In the genomic region with DNA sequence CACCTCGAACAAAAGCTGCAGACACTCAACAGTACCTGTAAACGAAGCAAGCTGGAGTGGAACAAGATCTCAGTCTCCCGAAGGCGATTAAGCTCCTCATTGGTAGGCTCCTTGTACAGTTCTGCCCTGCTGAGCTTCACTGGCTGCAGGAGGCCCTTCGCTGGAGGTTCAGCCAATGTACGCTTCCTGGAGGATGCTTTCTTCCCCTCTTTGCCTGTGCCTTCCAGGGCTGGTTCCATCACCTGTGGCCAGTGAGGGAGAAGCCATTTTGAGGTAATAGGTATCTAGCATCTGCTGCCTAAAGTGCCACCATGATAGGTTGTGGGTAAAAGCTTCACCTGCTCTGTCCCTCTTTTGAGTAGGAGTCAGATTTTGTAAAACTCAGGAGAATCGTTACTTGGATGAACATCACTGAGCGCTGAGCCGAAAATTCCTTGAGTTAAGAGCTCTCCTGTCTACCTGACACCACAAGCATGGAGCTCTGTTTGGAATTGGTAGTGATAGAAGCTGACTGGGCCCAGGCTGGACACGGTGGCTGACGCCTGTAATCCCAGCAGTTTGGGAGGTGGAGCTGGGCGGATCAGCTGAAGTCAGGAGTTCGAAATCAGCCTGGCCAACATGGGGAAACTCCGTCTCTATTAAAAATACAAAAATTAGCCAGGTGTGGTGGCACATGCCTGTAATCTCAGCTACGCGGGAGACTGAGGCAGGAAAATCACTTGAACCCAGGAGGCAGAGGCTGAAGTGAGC, we compare ENCODE assay signal across 2 cellular contexts.
TF ChIP-seq lines count a peak whose summit lies in the region.

No MANE protein-coding gene starts in this region.

TF ChIP-seq in A549, 52 proteins besides CTCF, POLR2A, EP300 and RAD21:
- no peak for TF ChIP-seq FOSB (CRISPR knock-in tag; IDR thresholded peaks at IDR 0.05)
- TF ChIP-seq, protein P1, sequence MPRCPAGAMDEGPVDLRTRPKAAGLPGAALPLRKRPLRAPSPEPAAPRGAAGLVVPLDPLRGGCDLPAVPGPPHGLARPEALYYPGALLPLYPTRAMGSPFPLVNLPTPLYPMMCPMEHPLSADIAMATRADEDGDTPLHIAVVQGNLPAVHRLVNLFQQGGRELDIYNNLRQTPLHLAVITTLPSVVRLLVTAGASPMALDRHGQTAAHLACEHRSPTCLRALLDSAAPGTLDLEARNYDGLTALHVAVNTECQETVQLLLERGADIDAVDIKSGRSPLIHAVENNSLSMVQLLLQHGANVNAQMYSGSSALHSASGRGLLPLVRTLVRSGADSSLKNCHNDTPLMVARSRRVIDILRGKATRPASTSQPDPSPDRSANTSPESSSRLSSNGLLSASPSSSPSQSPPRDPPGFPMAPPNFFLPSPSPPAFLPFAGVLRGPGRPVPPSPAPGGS (IDR thresholded peaks at IDR 0.05), result no peak
- TF ChIP-seq POLR2AphosphoS2 (conservative IDR thresholded peaks at IDR 0.05; ENCODE audit: low read length), result no peak
- no peak for TF ChIP-seq ZSCAN20 (CRISPR knock-in tag; IDR thresholded peaks at IDR 0.05)
- no peak for TF ChIP-seq ZC3H11A (IDR thresholded peaks at IDR 0.05)
- TF ChIP-seq PHF8 (IDR thresholded peaks at IDR 0.05; ENCODE audit: borderline replicate concordance, low read depth), result no peak
- TF ChIP-seq BHLHE40 (IDR thresholded peaks at IDR 0.05; ENCODE audit: low read depth, low read length), result no peak
- no peak for TF ChIP-seq MAZ (IDR thresholded peaks at IDR 0.05; ENCODE audit: borderline replicate concordance, low read depth, low read length)
- TF ChIP-seq JUNB (IDR thresholded peaks at IDR 0.05), result no peak
- TF ChIP-seq GATA3 (IDR thresholded peaks at IDR 0.05; ENCODE audit: borderline replicate concordance), result no peak
- no peak for TF ChIP-seq CBX2 (IDR thresholded peaks at IDR 0.05; ENCODE audit: borderline replicate concordance, low read depth)
- TF ChIP-seq FOSL2 (IDR thresholded peaks at IDR 0.05), result no peak
- TF ChIP-seq FOSL2 (CRISPR knock-in tag; IDR thresholded peaks at IDR 0.05), result no peak
- TF ChIP-seq CEBPB (IDR thresholded peaks at IDR 0.05), result no peak
- no peak for TF ChIP-seq RNF2 (IDR thresholded peaks at IDR 0.05; ENCODE audit: borderline replicate concordance, low read depth)
- no peak for TF ChIP-seq RFX5 (IDR thresholded peaks at IDR 0.05)
- TF ChIP-seq, protein P2, sequence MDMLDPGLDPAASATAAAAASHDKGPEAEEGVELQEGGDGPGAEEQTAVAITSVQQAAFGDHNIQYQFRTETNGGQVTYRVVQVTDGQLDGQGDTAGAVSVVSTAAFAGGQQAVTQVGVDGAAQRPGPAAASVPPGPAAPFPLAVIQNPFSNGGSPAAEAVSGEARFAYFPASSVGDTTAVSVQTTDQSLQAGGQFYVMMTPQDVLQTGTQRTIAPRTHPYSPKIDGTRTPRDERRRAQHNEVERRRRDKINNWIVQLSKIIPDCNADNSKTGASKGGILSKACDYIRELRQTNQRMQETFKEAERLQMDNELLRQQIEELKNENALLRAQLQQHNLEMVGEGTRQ (IDR thresholded peaks at IDR 0.05), result no peak
- no peak for TF ChIP-seq JUN (IDR thresholded peaks at IDR 0.05)
- no peak for TF ChIP-seq KDM1A (IDR thresholded peaks at IDR 0.05; ENCODE audit: low read depth)
TF ChIP-seq in A549: peak in this region for 0.

TF ChIP-seq in HCT116, 20 proteins besides CTCF, POLR2A, EP300 and RAD21:
- TF ChIP-seq, protein P3, sequence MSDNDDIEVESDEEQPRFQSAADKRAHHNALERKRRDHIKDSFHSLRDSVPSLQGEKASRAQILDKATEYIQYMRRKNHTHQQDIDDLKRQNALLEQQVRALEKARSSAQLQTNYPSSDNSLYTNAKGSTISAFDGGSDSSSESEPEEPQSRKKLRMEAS (IDR thresholded peaks at IDR 0.05), result no peak
- no peak for TF ChIP-seq CBX3 (IDR thresholded peaks at IDR 0.05; ENCODE audit: low read depth)
- no peak for TF ChIP-seq EGR1 (IDR thresholded peaks at IDR 0.05; ENCODE audit: low read depth)
- no peak for TF ChIP-seq POLR2AphosphoS5 (IDR thresholded peaks at IDR 0.05; ENCODE audit: low read depth, low read length)
- TF ChIP-seq FOSL1 (IDR thresholded peaks at IDR 0.05; ENCODE audit: low read depth), result no peak
- TF ChIP-seq ZFX (IDR thresholded peaks at IDR 0.05), result no peak
- TF ChIP-seq, protein P4, sequence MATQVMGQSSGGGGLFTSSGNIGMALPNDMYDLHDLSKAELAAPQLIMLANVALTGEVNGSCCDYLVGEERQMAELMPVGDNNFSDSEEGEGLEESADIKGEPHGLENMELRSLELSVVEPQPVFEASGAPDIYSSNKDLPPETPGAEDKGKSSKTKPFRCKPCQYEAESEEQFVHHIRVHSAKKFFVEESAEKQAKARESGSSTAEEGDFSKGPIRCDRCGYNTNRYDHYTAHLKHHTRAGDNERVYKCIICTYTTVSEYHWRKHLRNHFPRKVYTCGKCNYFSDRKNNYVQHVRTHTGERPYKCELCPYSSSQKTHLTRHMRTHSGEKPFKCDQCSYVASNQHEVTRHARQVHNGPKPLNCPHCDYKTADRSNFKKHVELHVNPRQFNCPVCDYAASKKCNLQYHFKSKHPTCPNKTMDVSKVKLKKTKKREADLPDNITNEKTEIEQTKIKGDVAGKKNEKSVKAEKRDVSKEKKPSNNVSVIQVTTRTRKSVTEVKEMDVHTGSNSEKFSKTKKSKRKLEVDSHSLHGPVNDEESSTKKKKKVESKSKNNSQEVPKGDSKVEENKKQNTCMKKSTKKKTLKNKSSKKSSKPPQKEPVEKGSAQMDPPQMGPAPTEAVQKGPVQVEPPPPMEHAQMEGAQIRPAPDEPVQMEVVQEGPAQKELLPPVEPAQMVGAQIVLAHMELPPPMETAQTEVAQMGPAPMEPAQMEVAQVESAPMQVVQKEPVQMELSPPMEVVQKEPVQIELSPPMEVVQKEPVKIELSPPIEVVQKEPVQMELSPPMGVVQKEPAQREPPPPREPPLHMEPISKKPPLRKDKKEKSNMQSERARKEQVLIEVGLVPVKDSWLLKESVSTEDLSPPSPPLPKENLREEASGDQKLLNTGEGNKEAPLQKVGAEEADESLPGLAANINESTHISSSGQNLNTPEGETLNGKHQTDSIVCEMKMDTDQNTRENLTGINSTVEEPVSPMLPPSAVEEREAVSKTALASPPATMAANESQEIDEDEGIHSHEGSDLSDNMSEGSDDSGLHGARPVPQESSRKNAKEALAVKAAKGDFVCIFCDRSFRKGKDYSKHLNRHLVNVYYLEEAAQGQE (IDR thresholded peaks at IDR 0.05; ENCODE audit: low read depth), result no peak
- TF ChIP-seq TCF7L2 (IDR thresholded peaks at IDR 0.05; ENCODE audit: borderline replicate concordance, extremely low read depth, insufficient read depth, insufficient read length), result no peak
- no peak for TF ChIP-seq EZH2phosphoT487 (IDR thresholded peaks at IDR 0.05; ENCODE audit: borderline replicate concordance)
- no peak for TF ChIP-seq YY1 (IDR thresholded peaks at IDR 0.05; ENCODE audit: extremely low read depth, insufficient replicate concordance, low read depth, low read length)
- no peak for TF ChIP-seq EZH2 (IDR thresholded peaks at IDR 0.05)
- no peak for TF ChIP-seq SP1 (IDR thresholded peaks at IDR 0.05; ENCODE audit: low read depth)
- no peak for TF ChIP-seq ELF1 (IDR thresholded peaks at IDR 0.05; ENCODE audit: borderline replicate concordance, low read depth)
- TF ChIP-seq SRF (IDR thresholded peaks at IDR 0.05; ENCODE audit: low read depth), result no peak
